Comparison of ENCODE assay signal across 9 cellular contexts in the genomic region with DNA sequence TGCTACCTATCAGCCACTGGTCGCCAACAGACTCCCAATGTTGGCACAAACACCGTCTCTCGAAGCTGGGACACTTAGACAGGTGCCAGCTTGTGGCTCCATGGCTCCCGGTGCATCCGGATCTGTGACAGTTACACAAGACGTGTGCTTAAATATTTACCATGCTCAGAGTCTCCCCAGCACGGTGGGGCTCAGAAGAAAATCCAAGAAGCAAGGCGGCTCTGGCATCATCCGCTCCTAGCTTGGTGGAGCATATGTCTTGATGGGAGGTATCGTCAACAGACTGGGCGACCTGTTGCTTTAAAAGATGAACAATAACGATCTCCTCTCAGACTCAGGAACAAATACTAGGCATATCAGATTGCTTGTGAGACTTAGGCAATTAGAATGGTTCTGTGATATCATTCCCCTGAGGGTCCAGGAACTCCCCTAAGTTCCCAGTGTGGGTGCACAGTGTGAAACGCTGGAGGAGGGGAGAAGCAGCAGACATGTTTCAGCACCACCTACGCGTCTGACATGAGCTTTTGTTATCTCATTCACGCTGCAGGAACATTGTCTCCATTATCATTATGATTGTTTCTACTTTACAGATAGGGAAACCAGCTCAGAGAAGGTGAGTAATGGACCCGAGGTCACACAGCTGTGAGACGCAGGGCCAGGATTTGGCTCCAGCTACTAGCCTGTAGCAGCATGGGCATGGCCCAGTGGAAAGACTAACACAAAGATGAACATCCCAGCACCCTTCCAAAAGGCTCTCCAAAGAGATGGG.
DNase-seq lines count a peak whose midpoint lies in the region; ATAC-seq and TF ChIP-seq lines count a peak whose summit lies in the region.
"Had no signal": no experiment of that assay in that cellular context is flagged by ENCODE, and none has a peak within 500 bp of the region (broad histone marks: within the 10 kb centered on the region; RNA-seq: fewer than 3 reads in every experiment).

No MANE protein-coding gene starts in this region.

- peak overlapping the region; percentile 48 for H3K4me3 Mint-ChIP-seq in Calu3 (ENCODE audit: low read depth, unreplicated experiment)
- no peak overlapping the region for H3K4me3 Mint-ChIP-seq in natural killer cell treated with Interleukin-12 subunit alpha and Interleukin-12 subunit beta and Interleukin-15 and Interleukin-18, amount 100 ng/mL, for 72 hours

- peak in 1 of 2 donors; percentile 51 for ATAC-seq in natural killer cell treated with Interleukin-12 subunit alpha and Interleukin-12 subunit beta and Interleukin-15 and Interleukin-18, amount 100 ng/mL, for 72 hours
- ATAC-seq in GM19467 (IDR thresholded peaks at IDR 0.05; ENCODE audit: unreplicated experiment) = no peak
- no peak for ATAC-seq in GM21786 (IDR thresholded peaks at IDR 0.05; ENCODE audit: unreplicated experiment)

- H3K27ac ChIP-seq in brain microvascular endothelial cell = peak overlapping the region; percentile 24

- CTCF ChIA-PET in Calu3 (lab: Charles Lee) = interaction anchor here (1.5 kb wide), 1 partner anchor 248 kb away, joined by 5 read pairs; no protein-coding TSS in a partner anchor

- intact Hi-C loops in Calu3 (cut with micrococcal nuclease; ENCODE audit: unreplicated experiment) = loop anchor here (5.0 kb wide), 1 partner anchor 55 kb away; no protein-coding TSS in a partner anchor

- DNase-seq in Calu3 (no peak), LNCaP clone FGC (ENCODE audit: low read depth) (peak; percentile 21), brain microvascular endothelial cell (peak; percentile 44), GM19240 (ENCODE audit: insufficient read length, low spot score) (no peak), NCI-H446 treated with DMSO at 0.1 percent for 48 hours (lab: John Stamatoyannopoulos, UW) (no peak)
- DNase-seq in natural killer cell treated with Interleukin-12 subunit alpha and Interleukin-12 subunit beta and Interleukin-15 and Interleukin-18, amount 100 ng/mL, for 72 hours (ENCODE audit: low spot score) = no peak

- H3K27me3 Mint-ChIP-seq in Calu3 (ENCODE audit: unreplicated experiment) = no peaks in the 10 kb centered on the region
- H3K27me3 Mint-ChIP-seq in natural killer cell treated with Interleukin-12 subunit alpha and Interleukin-12 subunit beta and Interleukin-15 and Interleukin-18, amount 100 ng/mL, for 72 hours = no peaks in the 10 kb centered on the region

- no peaks in the 10 kb centered on the region for H3K27me3 ChIP-seq in brain microvascular endothelial cell (replicated peaks)
- H3K27me3 ChIP-seq: adrenal gland had no signal

- in situ Hi-C loops in brain microvascular endothelial cell (cut with HindIII; ENCODE audit: low pct_ligation_motif_present, low sequenced_read_pairs) = no loop called here

- H3K36me3 Mint-ChIP-seq in Calu3 (ENCODE audit: insufficient read depth, unreplicated experiment) = no peaks in the 10 kb centered on the region
- H3K36me3 Mint-ChIP-seq in natural killer cell treated with Interleukin-12 subunit alpha and Interleukin-12 subunit beta and Interleukin-15 and Interleukin-18, amount 100 ng/mL, for 72 hours = no peaks in the 10 kb centered on the region

- no peaks in the 10 kb centered on the region for H3K9me3 Mint-ChIP-seq in Calu3 (ENCODE audit: low read depth, unreplicated experiment)
- H3K9me3 Mint-ChIP-seq in natural killer cell treated with Interleukin-12 subunit alpha and Interleukin-12 subunit beta and Interleukin-15 and Interleukin-18, amount 100 ng/mL, for 72 hours = no peaks in the 10 kb centered on the region

- no peaks in the 10 kb centered on the region for H3K36me3 ChIP-seq in brain microvascular endothelial cell (replicated peaks)
- H3K36me3 ChIP-seq: adrenal gland had no signal

- H3K4me3 ChIP-seq in LNCaP clone FGC (ENCODE audit: low read depth, low read length) (no peak overlapping the region; the same call in 1 of the 2 replicates), brain microvascular endothelial cell (ENCODE audit: low read depth, low read length) (no peak overlapping the region)
- H3K4me3 ChIP-seq: adrenal gland had no signal

- peaks cover 21% of the 10 kb centered on the region for H3K4me1 Mint-ChIP-seq in Calu3 (ENCODE audit: low read depth, unreplicated experiment)
- peaks cover 25 to 27% of the 10 kb centered on the region in 2 donors for H3K4me1 Mint-ChIP-seq in natural killer cell treated with Interleukin-12 subunit alpha and Interleukin-12 subunit beta and Interleukin-15 and Interleukin-18, amount 100 ng/mL, for 72 hours (ENCODE audit: low read depth in 2 of 2)

- TF ChIP-seq CTCF in Calu3 (IDR thresholded peaks at IDR 0.05; ENCODE audit: unreplicated experiment) (no peak), LNCaP clone FGC (IDR thresholded peaks at IDR 0.05; ENCODE audit: control insufficient read depth, extremely low read depth, insufficient read depth) (no peak), brain microvascular endothelial cell (IDR thresholded peaks at IDR 0.05; ENCODE audit: low read depth, low read length, missing control alignments) (no peak)

- BruUV-seq in Calu3 (replicated peaks; lab: Mats Ljungman, UMichigan) = no TSS peak

- peak overlapping the region; percentile 34 for H3K27ac Mint-ChIP-seq in Calu3 (ENCODE audit: unreplicated experiment)
- H3K27ac Mint-ChIP-seq in natural killer cell treated with Interleukin-12 subunit alpha and Interleukin-12 subunit beta and Interleukin-15 and Interleukin-18, amount 100 ng/mL, for 72 hours = peak overlapping the region; percentile 51 to 92

Comparison
In these comparisons a context has a peak if more than half of its experiments do, and no peak if none do; other contexts are left out.
1. DNase-seq: peak in LNCaP clone FGC (single experiment) and brain microvascular endothelial cell (single experiment); none in Calu3 (single experiment), natural killer cell treated with Interleukin-12 subunit alpha and Interleukin-12 subunit beta and Interleukin-15 and Interleukin-18, amount 100 ng/mL, for 72 hours (single experiment), GM19240 (single experiment) and NCI-H446 treated with DMSO at 0.1 percent for 48 hours (single experiment).